Comparison of ENCODE assay signal across 24 cellular contexts in the genomic region with DNA sequence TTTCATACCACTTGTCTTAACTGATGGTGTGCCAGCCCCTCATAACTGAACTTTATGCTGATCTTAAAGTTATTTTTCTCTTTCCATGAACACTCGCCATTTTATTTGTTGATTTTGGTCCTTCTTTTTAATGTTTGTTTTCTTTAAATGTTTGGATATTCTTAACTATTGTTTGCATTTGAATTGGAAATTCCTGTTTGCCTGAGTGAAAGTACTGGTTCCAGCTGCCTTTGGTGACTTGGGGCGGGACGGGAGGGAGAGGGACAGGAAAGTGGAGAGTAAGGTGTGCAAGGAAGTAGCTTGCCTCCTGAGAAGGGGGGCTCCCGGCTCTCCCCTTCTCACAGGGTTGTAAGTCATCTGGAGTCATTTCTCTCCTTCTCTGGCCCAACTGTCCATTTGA.
"Had no signal": no experiment of that assay in that cellular context is flagged by ENCODE, and none has a peak within 500 bp of the region (broad histone marks: within the 10 kb centered on the region; RNA-seq: fewer than 3 reads in every experiment).

No MANE protein-coding gene starts in this region.

- H3K27ac ChIP-seq: left ventricle myocardium inferior, pancreas, psoas muscle, right atrium auricular region, right lobe of liver, skin epidermis, spleen, suprapubic skin, thoracic aorta, tibial artery, upper lobe of right lung had no signal

- DNase-seq: hypothalamus; immature natural killer cell; kidney; left colon; left ventricle myocardium inferior; mesendoderm; naive thymus-derived CD4-positive, alpha-beta T cell; pancreas; posterior cingulate gyrus; psoas muscle; right lobe of liver; spleen; stimulated activated CD4-positive, alpha-beta T cell treated with anti-CD3 and anti-CD28 coated beads, Interleukin-4, amount 100 ng/mL, for 24 hours; stimulated activated naive CD4-positive, alpha-beta T cell; tibial artery; trophoblast cell; upper lobe of right lung had no signal

- H3K27me3 ChIP-seq: pancreas, right atrium auricular region, right lobe of liver, spleen, suprapubic skin, tibial artery, upper lobe of right lung had no signal

- H3K4me1 ChIP-seq: left ventricle myocardium inferior, pancreas, psoas muscle, right atrium auricular region, right lobe of liver, spleen, suprapubic skin, tibial artery, upper lobe of right lung had no signal

- H3K36me3 ChIP-seq: left ventricle myocardium inferior, pancreas, right atrium auricular region, right lobe of liver, spleen, suprapubic skin, thoracic aorta, tibial artery, upper lobe of right lung had no signal

- H3K4me3 ChIP-seq: left ventricle myocardium inferior, lung, pancreas, psoas muscle, right atrium auricular region, right lobe of liver, skin epidermis, spleen, suprapubic skin, thoracic aorta, tibial artery, upper lobe of right lung had no signal

- FAIRE-seq: islet of Langerhans, kidney, pancreas, urothelium cell line had no signal

- H3K9me3 ChIP-seq: pancreas, right lobe of liver had no signal
